ENCODE assay signal across 37 cellular contexts in genomic region chr4:57205580-57205979, GRCh38.
"Had no signal": no experiment of that assay in that cellular context is flagged by ENCODE, and none has a peak within 500 bp of the region (broad histone marks: within the 10 kb centered on the region; RNA-seq: fewer than 3 reads in every experiment).

No MANE protein-coding gene starts in this region.

- H3K9me3 ChIP-seq: ascending aorta had no signal

- H3K4me3 ChIP-seq: ascending aorta, cardiac muscle cell had no signal

- H3K4me1 ChIP-seq: ascending aorta had no signal

- H3K27me3 Mint-ChIP-seq: activated naive CD4-positive, alpha-beta T cell treated with anti-CD3 and anti-CD28 coated beads, Interleukin-2, amount 10 ng/mL, durations not matched to agents 7 days and 5 days; activated naive CD8-positive, alpha-beta T cell had no signal

- H3K9me3 Mint-ChIP-seq: activated B cell treated with CpG ODN at 0.5 μM for 24 hours; activated CD4-positive, alpha-beta memory T cell treated with anti-CD3 and anti-CD28 coated beads, Interleukin-2, amount 10 ng/mL, durations not matched to agents 7 days and 5 days; activated CD4-positive, alpha-beta T cell treated with anti-CD3 and anti-CD28 coated beads, Interleukin-2, amount 10 ng/mL, durations not matched to agents 24 days and 14 days; activated naive CD4-positive, alpha-beta T cell treated with anti-CD3 and anti-CD28 coated beads, Interleukin-2, amount 10 ng/mL, durations not matched to agents 7 days and 5 days; activated naive CD4-positive, alpha-beta T cell treated with anti-CD3 and anti-CD28 coated beads, Interleukin-2, amount 50 U/mL, for 24 hours; activated naive CD8-positive, alpha-beta T cell treated with anti-CD3 and anti-CD28 coated beads, Interleukin-2, amount 10 ng/mL, durations not matched to agents 7 days and 5 days; activated naive CD8-positive, alpha-beta T cell treated with anti-CD3 and anti-CD28 coated beads, Interleukin-2, amount 50 U/mL, for 24 hours; activated T-cell treated with anti-CD3 and anti-CD28 coated beads, Interleukin-2, amount 50 U/mL, for 24 hours; activated T-helper 2 cell treated with anti-CD3 and anti-CD28 coated beads, Interferon-gamma antibody, Interleukin-2, Interleukin-4, amounts not matched to agents 10 μg/mL and 5 μg/mL and 100 μg/mL, durations not matched to agents 14 hours and 24 hours and 36 hours; central memory CD8-positive, alpha-beta T cell; T-helper 1 cell treated with Interleukin-12 subunit alpha and Interleukin-12 subunit beta and Interleukin-4 antibody, amounts not matched to agents 30 μg/mL and 1 μg/mL, for 36 hours; T-helper 2 cell treated with Interferon-gamma antibody and Interleukin-4, amounts not matched to agents 5 μg/mL and 100 μg/mL, for 36 hours had no signal

- DNase-seq: activated B cell treated with CpG ODN at 0.5 μM for 24 hours; activated CD4-positive, alpha-beta memory T cell treated with anti-CD3 and anti-CD28 coated beads, Interleukin-2, amount 10 ng/mL, durations not matched to agents 7 days and 5 days; activated CD4-positive, alpha-beta T cell treated with anti-CD3 and anti-CD28 coated beads for 4 hours; activated CD4-positive, alpha-beta T cell treated with anti-CD3 and anti-CD28 coated beads, Interleukin-2, amount 10 ng/mL, durations not matched to agents 24 days and 14 days; activated CD4-positive, alpha-beta T cell treated with anti-CD3 and anti-CD28 coated beads, Interleukin-2, amount 50 U/mL, for 48 hours; activated CD4-positive, CD25-positive, alpha-beta regulatory T cell treated with anti-CD3 and anti-CD28 coated beads, Interleukin-2, amount 50 U/mL, for 72 hours; activated CD8-positive, alpha-beta memory T cell treated with anti-CD3 and anti-CD28 coated beads for 24 hours; activated CD8-positive, alpha-beta memory T cell treated with anti-CD3 and anti-CD28 coated beads, Interleukin-2, amount 10 ng/mL, durations not matched to agents 7 days and 5 days; activated CD8-positive, alpha-beta memory T cell treated with anti-CD3 and anti-CD28 coated beads, Interleukin-2, amount 50 U/mL, for 48 hours; activated CD8-positive, alpha-beta T cell treated with anti-CD3 and anti-CD28 coated beads, Interleukin-2, amount 10 ng/mL, durations not matched to agents 7 days and 5 days; activated effector memory CD4-positive, alpha-beta T cell treated with Interleukin-2 at 50 U/mL for 16 hours; activated gamma-delta T cell; activated naive CD4-positive, alpha-beta T cell treated with anti-CD3 and anti-CD28 coated beads, Interleukin-2, amount 10 ng/mL, durations not matched to agents 7 days and 5 days; activated naive CD4-positive, alpha-beta T cell treated with Interleukin-2 at 50 U/mL for 16 hours; activated naive CD8-positive, alpha-beta T cell treated with anti-CD3 and anti-CD28 coated beads, Interleukin-2, amount 10 ng/mL, durations not matched to agents 7 days and 5 days; activated naive CD8-positive, alpha-beta T cell treated with anti-CD3 and anti-CD28 coated beads, Interleukin-2, amount 50 U/mL, for 24 hours; activated T-cell treated with anti-CD3 and anti-CD28 coated beads, Interleukin-2, amount 50 U/mL, for 24 hours; activated T-cell treated with anti-CD3 and anti-CD28 coated beads, Interleukin-2, amount 50 U/mL, for 48 hours; amygdala; anterior cingulate cortex; caudate nucleus; cerebellar nuclear complex; T-helper 1 cell; T-helper 2 cell; T-helper 9 cell had no signal

- H3K27me3 ChIP-seq: ascending aorta, cardiac muscle cell had no signal

- H3K36me3 ChIP-seq: ascending aorta, cardiac muscle cell had no signal

- H3K36me3 Mint-ChIP-seq: activated CD8-positive, alpha-beta memory T cell treated with anti-CD3 and anti-CD28 coated beads, Interleukin-2, amount 10 ng/mL, durations not matched to agents 7 days and 5 days; activated naive CD4-positive, alpha-beta T cell treated with anti-CD3 and anti-CD28 coated beads, Interleukin-2, amount 10 ng/mL, durations not matched to agents 7 days and 5 days; activated naive CD4-positive, alpha-beta T cell treated with anti-CD3 and anti-CD28 coated beads, Interleukin-2, amount 50 U/mL, for 24 hours; activated naive CD8-positive, alpha-beta T cell; activated naive CD8-positive, alpha-beta T cell treated with anti-CD3 and anti-CD28 coated beads, Interleukin-2, amount 10 ng/mL, durations not matched to agents 7 days and 5 days; brain had no signal

- H3K27ac ChIP-seq: ascending aorta, cardiac muscle cell, VCaP had no signal

- H3K27ac Mint-ChIP-seq: activated B cell treated with CpG ODN at 0.5 μM for 24 hours; activated CD4-positive, alpha-beta memory T cell treated with anti-CD3 and anti-CD28 coated beads, Interleukin-2, amount 10 ng/mL, durations not matched to agents 7 days and 5 days; activated CD4-positive, alpha-beta T cell treated with anti-CD3 and anti-CD28 coated beads, Interleukin-2, amount 10 ng/mL, durations not matched to agents 24 days and 14 days; activated CD8-positive, alpha-beta memory T cell treated with anti-CD3 and anti-CD28 coated beads, Interleukin-2, amount 10 ng/mL, durations not matched to agents 7 days and 5 days; activated CD8-positive, alpha-beta T cell treated with anti-CD3 and anti-CD28 coated beads, Interleukin-2, amount 10 ng/mL, durations not matched to agents 7 days and 5 days; activated naive CD4-positive, alpha-beta T cell treated with anti-CD3 and anti-CD28 coated beads, Interleukin-2, amount 10 ng/mL, durations not matched to agents 7 days and 5 days; activated naive CD4-positive, alpha-beta T cell treated with anti-CD3 and anti-CD28 coated beads, Interleukin-2, amount 50 U/mL, for 24 hours; activated naive CD8-positive, alpha-beta T cell; activated naive CD8-positive, alpha-beta T cell treated with anti-CD3 and anti-CD28 coated beads, Interleukin-2, amount 10 ng/mL, durations not matched to agents 7 days and 5 days; activated naive CD8-positive, alpha-beta T cell treated with anti-CD3 and anti-CD28 coated beads, Interleukin-2, amount 50 U/mL, for 24 hours; activated T-cell treated with anti-CD3 and anti-CD28 coated beads, Interleukin-2, amount 50 U/mL, for 24 hours; activated T-helper 2 cell treated with anti-CD3 and anti-CD28 coated beads, Interferon-gamma antibody, Interleukin-2, Interleukin-4, amounts not matched to agents 10 μg/mL and 5 μg/mL and 100 μg/mL, durations not matched to agents 14 hours and 24 hours and 36 hours; brain; T-helper 1 cell treated with Interleukin-12 subunit alpha and Interleukin-12 subunit beta and Interleukin-4 antibody, amounts not matched to agents 30 μg/mL and 1 μg/mL, for 36 hours; T-helper 2 cell treated with Interferon-gamma antibody and Interleukin-4, amounts not matched to agents 5 μg/mL and 100 μg/mL, for 36 hours had no signal

- FAIRE-seq: bronchial epithelial cell, TTC549 had no signal

- H3K4me3 Mint-ChIP-seq: activated B cell treated with CpG ODN at 0.5 μM for 24 hours; activated CD4-positive, alpha-beta memory T cell treated with anti-CD3 and anti-CD28 coated beads, Interleukin-2, amount 10 ng/mL, durations not matched to agents 7 days and 5 days; activated CD4-positive, alpha-beta T cell treated with anti-CD3 and anti-CD28 coated beads, Interleukin-2, amount 10 ng/mL, durations not matched to agents 24 days and 14 days; activated CD8-positive, alpha-beta memory T cell treated with anti-CD3 and anti-CD28 coated beads, Interleukin-2, amount 10 ng/mL, durations not matched to agents 7 days and 5 days; activated CD8-positive, alpha-beta T cell treated with anti-CD3 and anti-CD28 coated beads, Interleukin-2, amount 10 ng/mL, durations not matched to agents 7 days and 5 days; activated naive CD4-positive, alpha-beta T cell treated with anti-CD3 and anti-CD28 coated beads, Interleukin-2, amount 10 ng/mL, durations not matched to agents 7 days and 5 days; activated naive CD4-positive, alpha-beta T cell treated with anti-CD3 and anti-CD28 coated beads, Interleukin-2, amount 50 U/mL, for 24 hours; activated naive CD8-positive, alpha-beta T cell; activated naive CD8-positive, alpha-beta T cell treated with anti-CD3 and anti-CD28 coated beads, Interleukin-2, amount 10 ng/mL, durations not matched to agents 7 days and 5 days; activated naive CD8-positive, alpha-beta T cell treated with anti-CD3 and anti-CD28 coated beads, Interleukin-2, amount 50 U/mL, for 24 hours; activated T-cell treated with anti-CD3 and anti-CD28 coated beads, Interleukin-2, amount 50 U/mL, for 24 hours; brain; central memory CD8-positive, alpha-beta T cell; T-helper 1 cell treated with Interleukin-12 subunit alpha and Interleukin-12 subunit beta and Interleukin-4 antibody, amounts not matched to agents 30 μg/mL and 1 μg/mL, for 36 hours; T-helper 2 cell treated with Interferon-gamma antibody and Interleukin-4, amounts not matched to agents 5 μg/mL and 100 μg/mL, for 36 hours had no signal

- H3K4me1 Mint-ChIP-seq: activated B cell treated with CpG ODN at 0.5 μM for 24 hours; activated CD4-positive, alpha-beta memory T cell treated with anti-CD3 and anti-CD28 coated beads, Interleukin-2, amount 10 ng/mL, durations not matched to agents 7 days and 5 days; activated CD4-positive, alpha-beta T cell treated with anti-CD3 and anti-CD28 coated beads, Interleukin-2, amount 10 ng/mL, durations not matched to agents 24 days and 14 days; activated CD8-positive, alpha-beta memory T cell treated with anti-CD3 and anti-CD28 coated beads, Interleukin-2, amount 10 ng/mL, durations not matched to agents 7 days and 5 days; activated naive CD4-positive, alpha-beta T cell treated with anti-CD3 and anti-CD28 coated beads, Interleukin-2, amount 10 ng/mL, durations not matched to agents 7 days and 5 days; activated naive CD4-positive, alpha-beta T cell treated with anti-CD3 and anti-CD28 coated beads, Interleukin-2, amount 50 U/mL, for 24 hours; activated naive CD8-positive, alpha-beta T cell treated with anti-CD3 and anti-CD28 coated beads, Interleukin-2, amount 10 ng/mL, durations not matched to agents 7 days and 5 days; activated naive CD8-positive, alpha-beta T cell treated with anti-CD3 and anti-CD28 coated beads, Interleukin-2, amount 50 U/mL, for 24 hours; central memory CD8-positive, alpha-beta T cell had no signal
